7 cellular contexts compared by ENCODE assay signal in the genomic region with DNA sequence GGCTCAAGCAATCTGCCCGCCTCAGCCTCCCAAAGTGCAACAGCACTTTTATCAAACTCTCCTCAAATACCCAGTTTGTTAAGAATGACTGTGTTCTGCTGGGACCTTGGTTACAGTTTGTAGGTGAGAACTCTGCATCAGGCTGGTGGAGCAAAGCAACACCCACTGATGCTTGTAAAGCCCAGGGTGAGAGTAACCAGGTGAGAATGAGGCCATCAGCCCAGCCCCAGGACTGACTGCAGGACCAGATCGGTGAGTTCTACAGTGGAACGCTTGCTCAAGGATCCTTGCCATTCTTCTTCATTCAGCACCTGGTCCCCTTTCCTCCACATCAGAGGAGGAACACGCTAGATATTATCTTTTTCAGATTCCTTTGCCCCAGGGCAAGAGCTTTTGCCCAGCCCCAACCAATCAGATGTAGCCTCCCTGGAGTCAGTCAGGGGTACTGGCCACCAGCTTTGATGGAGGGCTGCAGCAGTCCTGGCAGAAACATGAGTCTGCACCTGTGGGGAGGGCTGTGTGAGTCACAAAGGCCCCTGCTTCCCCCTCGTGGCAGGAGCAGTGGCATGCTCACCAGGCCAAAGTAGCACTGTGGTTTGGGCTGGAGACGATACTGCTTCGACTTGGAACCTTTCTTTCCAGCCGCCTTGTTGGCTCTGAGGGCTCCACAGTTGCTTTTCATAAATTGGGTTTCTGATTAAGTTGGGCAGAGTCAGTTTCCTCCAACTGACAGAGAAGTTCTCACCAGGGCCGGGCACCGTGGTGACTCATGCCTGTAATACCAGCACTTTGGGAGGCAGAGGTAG. TPM values are rescaled to one million over a fixed set of nuclear protein-coding genes. Genes with fewer than 3 reads are reported as not detected.
DNase-seq lines count a peak whose midpoint lies in the region; TF ChIP-seq lines count a peak whose summit lies in the region.

No MANE protein-coding gene starts in this region.

- peak overlapping the region; percentile 83 for H3K27ac Mint-ChIP-seq in activated naive CD8-positive, alpha-beta T cell

- no peaks in the 10 kb centered on the region for H3K36me3 Mint-ChIP-seq in activated naive CD8-positive, alpha-beta T cell

- no peaks in the 10 kb centered on the region for H3K27me3 Mint-ChIP-seq in activated naive CD8-positive, alpha-beta T cell

- H4K20me1 ChIP-seq in SU-DHL-6 (ENCODE audit: low read depth, low read length) (no peaks in the 10 kb centered on the region), hepatocyte (ENCODE audit: insufficient read depth, poor library complexity, severe bottlenecking) (no peaks in the 10 kb centered on the region)

- no peak overlapping the region for H2AFZ ChIP-seq in SU-DHL-6 (ENCODE audit: low read depth, low read length, severe bottlenecking)
- no peak overlapping the region for H2AFZ ChIP-seq in hepatocyte

- H3K9me3 ChIP-seq in SU-DHL-6 (ENCODE audit: insufficient read depth, low read length) = no peaks in the 10 kb centered on the region
- no peaks in the 10 kb centered on the region for H3K9me3 ChIP-seq in hepatocyte (ENCODE audit: low read depth)

- H3F3A ChIP-seq in SU-DHL-6 (ENCODE audit: insufficient read depth) = no peaks in the 10 kb centered on the region

- peak overlapping the region; percentile 47 for H3K4me3 Mint-ChIP-seq in activated naive CD8-positive, alpha-beta T cell

- H3K36me3 ChIP-seq in SU-DHL-6 (ENCODE audit: low read length) (no peaks in the 10 kb centered on the region), hepatocyte (replicated peaks; ENCODE audit: insufficient read depth, low read depth) (no peaks in the 10 kb centered on the region)

- no peaks in the 10 kb centered on the region for H3K9me2 ChIP-seq in SU-DHL-6 (replicated peaks; ENCODE audit: insufficient read depth, low read length)
- no peaks in the 10 kb centered on the region for H3K9me2 ChIP-seq in hepatocyte (replicated peaks; ENCODE audit: insufficient read depth)

- no peaks in the 10 kb centered on the region for H3K9me3 Mint-ChIP-seq in activated naive CD8-positive, alpha-beta T cell (ENCODE audit: low read depth)

- H3K4me1 ChIP-seq in hepatocyte (ENCODE audit: insufficient read depth) = peaks cover 13% of the 10 kb centered on the region

- H3K27me3 ChIP-seq in SU-DHL-6 (ENCODE audit: low read length) (no peaks in the 10 kb centered on the region), hepatocyte (no peaks in the 10 kb centered on the region)

- DNase-seq in GM12865 (ENCODE audit: low read depth) (peak; percentile 80), HK-2 (ENCODE audit: unreplicated experiment) (peak; percentile 65), hepatocyte (ENCODE audit: low spot score) (peak; percentile 84), middle frontal gyrus (ENCODE audit: extremely low spot score, low spot score) (no peak)
- peak; percentile 79 for DNase-seq in stimulated activated CD4-positive, alpha-beta T cell treated with anti-CD3 and anti-CD28 coated beads, Interleukin-15, amount 100 ng/mL, for 24 hours

- H3K9ac ChIP-seq in SU-DHL-6 (ENCODE audit: low read length) = no peak overlapping the region

- H3K27ac ChIP-seq in SU-DHL-6 (ENCODE audit: low read depth, low read length) (no peak overlapping the region), hepatocyte (peak overlapping the region; percentile 40)

- H3K4me2 ChIP-seq in SU-DHL-6 (ENCODE audit: low read depth, low read length, poor library complexity, severe bottlenecking) (no peak overlapping the region), hepatocyte (peak overlapping the region; percentile 53)

- H3K4me3 ChIP-seq in GM12865 (ENCODE audit: low read depth, low read length) (no peak overlapping the region), SU-DHL-6 (ENCODE audit: insufficient read depth, low read length, poor library complexity, severe bottlenecking) (no peak overlapping the region), hepatocyte (no peak overlapping the region)

- H3K4me1 Mint-ChIP-seq in activated naive CD8-positive, alpha-beta T cell (ENCODE audit: low read depth) = peaks cover 44% of the 10 kb centered on the region

- 30% methylated on average over 10 of the region's 10 CpGs for WGBS in hepatocyte (ENCODE audit: low lambda C conversion rate, missing lambda C conversion rate)

- TF ChIP-seq CTCF in GM12865 (IDR thresholded peaks at IDR 0.05; ENCODE audit: insufficient read depth, low read depth, low read length, missing control alignments) (peak; percentile 78), SU-DHL-6 (IDR thresholded peaks at IDR 0.05; ENCODE audit: insufficient read depth, low read length, poor library complexity, severe bottlenecking) (peak; percentile 42), hepatocyte (IDR thresholded peaks at IDR 0.05; ENCODE audit: poor library complexity) (peak; percentile 65)

- no peaks in the 10 kb centered on the region for H3K79me2 ChIP-seq in SU-DHL-6 (ENCODE audit: insufficient read depth, low read length)
- H3K79me2 ChIP-seq in hepatocyte = peaks cover 7% of the 10 kb centered on the region

RNA-seq across cellular contexts. Expression of gene SHISA5, which starts 3.5 kb away (rescaled TPM):
- total RNA-seq in hepatocyte = 172 and 192 TPM in 2 replicates
- 369 TPM in 2 replicates for polyA plus RNA-seq in hepatocyte

RNA-seq across cellular contexts. Expression of gene PFKFB4, which starts 49.1 kb away (rescaled TPM):
- total RNA-seq in hepatocyte = 12.0 and 14.1 TPM in 2 replicates
- 8.2 and 9.5 TPM in 2 replicates for polyA plus RNA-seq in hepatocyte

RNA-seq across cellular contexts. Expression of gene UCN2, which starts 56.1 kb away (rescaled TPM):
- 0.08 and 0.30 TPM in 2 replicates for total RNA-seq in hepatocyte
- polyA plus RNA-seq in hepatocyte = 1.1 and 1.5 TPM in 2 replicates
